In the genomic region with DNA sequence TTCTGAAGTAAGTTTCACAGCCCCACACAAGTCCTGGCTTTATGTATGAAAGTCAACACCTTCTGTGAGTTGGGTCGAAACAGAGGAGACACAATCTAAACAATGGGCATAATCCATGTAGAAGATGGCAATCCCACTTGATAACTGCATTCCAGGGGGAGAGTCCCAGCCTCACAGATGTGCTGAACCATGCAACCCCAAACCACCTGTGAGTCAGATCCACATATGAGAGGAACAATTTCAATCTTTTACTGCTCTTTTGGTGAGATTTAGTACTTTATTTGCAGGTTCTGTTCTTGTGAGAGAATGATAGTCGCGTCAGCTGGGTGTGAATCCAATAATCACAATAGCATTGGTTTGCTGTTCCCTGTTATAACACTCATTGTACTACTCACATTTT, we compare ENCODE assay signal across 10 cellular contexts. TPM values are rescaled to one million over a fixed set of nuclear protein-coding genes. Genes with fewer than 3 reads are reported as not detected.
"Had no signal": no experiment of that assay in that cellular context is flagged by ENCODE, and none has a peak within 500 bp of the region (broad histone marks: within the 10 kb centered on the region; RNA-seq: fewer than 3 reads in every experiment).

No MANE protein-coding gene starts in this region.

RNA-seq across cellular contexts. Expression of a gene that starts 21.3 kb away (rescaled TPM):
- total RNA-seq: OCI-LY7, PC-3, PC-9, Peyer's patch, Right ventricle myocardium inferior, Right ventricle myocardium superior, RPMI7951, SJCRH30, SJSA1, SK-MEL-5 had no signal
